Comparison of ENCODE assay signal across 8 cellular contexts in genomic region chr14:95519699-95520098, GRCh38.
DNase-seq lines count a peak whose midpoint lies in the region; ATAC-seq and TF ChIP-seq lines count a peak whose summit lies in the region.

No MANE protein-coding gene starts in this region.

- H3K9me3 ChIP-seq in DND-41 (ENCODE audit: insufficient read depth, low read length, severe bottlenecking): no peaks in the 10 kb centered on the region

- H3K79me2 ChIP-seq in DND-41 (ENCODE audit: insufficient read depth, low read length): no peaks in the 10 kb centered on the region

- peak; percentile 45 for ATAC-seq in DND-41 (ENCODE audit: insufficient read depth, low read depth)
- no peak for ATAC-seq in GM21390 (IDR thresholded peaks at IDR 0.05; ENCODE audit: unreplicated experiment)
- no peak for ATAC-seq in HG02938 (IDR thresholded peaks at IDR 0.05; ENCODE audit: unreplicated experiment)

- H4K20me1 ChIP-seq in DND-41 (ENCODE audit: insufficient read depth, low read length): no peaks in the 10 kb centered on the region; the same call in 1 of the 2 replicates

- peak overlapping the region; percentile 34 for H3K4me2 ChIP-seq in DND-41 (ENCODE audit: insufficient read depth, low read length)

- 0 out of 2 replicates have a peak overlapping the region, but pooled peaks have one; percentile 17 for H3K27ac ChIP-seq in DND-41 (ENCODE audit: low read length)

- H3K27me3 ChIP-seq in DND-41 (ENCODE audit: insufficient read depth, low read length, poor library complexity): peaks cover 14% of the 10 kb centered on the region

- peak overlapping the region; percentile 14; the same call in 1 of the 2 replicates for H3K9ac ChIP-seq in DND-41 (ENCODE audit: low read depth, low read length)

- no peak for TF ChIP-seq CTCF in DND-41 (IDR thresholded peaks at IDR 0.05; ENCODE audit: borderline replicate concordance, extremely low read depth, low read length, poor library complexity, severe bottlenecking)

- DNase-seq in DND-41 (peak; percentile 60), NOMO-1 treated with DMSO at 0.1 percent for 48 hours (lab: John Stamatoyannopoulos, UW; ENCODE audit: unreplicated experiment) (peak; percentile 89), activated T-cell treated with anti-CD3 and anti-CD28 coated beads for 1 hour (ENCODE audit: low read depth) (peak; percentile 49), fibroblast of the conjunctiva (ENCODE audit: low read depth) (peak; percentile 85), NCI-H446 (lab: John Stamatoyannopoulos, UW) (no peak)
- peak; percentile 78 for DNase-seq in stimulated activated CD4-positive, alpha-beta T cell treated with anti-CD3 and anti-CD28 coated beads, Interleukin-4, amount 100 ng/mL, for 24 hours

- H2AFZ ChIP-seq in DND-41 (ENCODE audit: low read depth, low read length): peak overlapping the region; percentile 10; the same call in 1 of the 2 replicates

- peaks cover 37% of the 10 kb centered on the region for H3K4me1 ChIP-seq in DND-41 (ENCODE audit: insufficient read depth, low read length)

- no peak overlapping the region for H3K4me3 ChIP-seq in DND-41 (ENCODE audit: low read depth in 1 of 2, low read length in 2 of 2)

- no peaks in the 10 kb centered on the region for H3K36me3 ChIP-seq in DND-41 (ENCODE audit: insufficient read depth, low read length)

Comparison
In these comparisons a context has a peak if more than half of its experiments do, and no peak if none do; other contexts are left out.
1. DNase-seq: peak in DND-41 (single experiment), NOMO-1 treated with DMSO at 0.1 percent for 48 hours (single experiment), activated T-cell treated with anti-CD3 and anti-CD28 coated beads for 1 hour (single experiment), fibroblast of the conjunctiva (single experiment) and stimulated activated CD4-positive, alpha-beta T cell treated with anti-CD3 and anti-CD28 coated beads, Interleukin-4, amount 100 ng/mL, for 24 hours (single experiment); none in NCI-H446 (0 of 2).